26 cellular contexts compared by ENCODE assay signal in the genomic region with DNA sequence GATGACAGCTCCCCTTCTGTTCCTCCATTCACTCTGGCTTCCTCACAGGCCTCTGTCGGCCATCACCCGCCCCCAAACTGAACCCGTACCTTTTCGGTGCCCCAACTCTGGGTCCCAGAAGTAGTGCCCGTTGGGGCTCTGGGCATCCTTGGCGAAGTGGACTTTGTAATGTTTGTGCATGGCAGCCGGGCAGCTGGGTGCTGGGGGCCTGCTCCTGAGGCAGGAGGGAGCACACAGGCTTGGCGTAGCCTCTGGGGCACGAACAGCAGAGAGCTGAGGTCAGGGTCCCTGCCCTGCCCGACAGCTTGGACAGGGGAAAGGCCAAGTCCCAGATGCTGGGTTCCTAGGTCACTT. TPM values are rescaled to one million over a fixed set of nuclear protein-coding genes. Genes with fewer than 3 reads are reported as not detected.
"Had no signal": no experiment of that assay in that cellular context is flagged by ENCODE, and none has a peak within 500 bp of the region (broad histone marks: within the 10 kb centered on the region; RNA-seq: fewer than 3 reads in every experiment).

No MANE protein-coding gene starts in this region.

- H3K27ac Mint-ChIP-seq: activated B cell treated with CpG ODN at 0.5 μM for 24 hours; activated CD8-positive, alpha-beta T cell treated with anti-CD3 and anti-CD28 coated beads for 36 hours; activated naive CD8-positive, alpha-beta T cell treated with anti-CD3 and anti-CD28 coated beads for 36 hours; activated T-cell treated with anti-CD3 and anti-CD28 coated beads, Interleukin-2, amount 50 U/mL, for 72 hours; memory B cell; T-helper 1 cell treated with Interleukin-12 subunit alpha and Interleukin-12 subunit beta and Interleukin-4 antibody, amounts not matched to agents 30 μg/mL and 1 μg/mL, for 36 hours had no signal

- H3K9me3 ChIP-seq: heart left ventricle, spleen, tibial nerve had no signal

- H3K27ac ChIP-seq: brain microvascular endothelial cell, coronary artery, dorsolateral prefrontal cortex, heart left ventricle, spleen, tibial nerve had no signal

- H3K36me3 Mint-ChIP-seq: activated naive CD8-positive, alpha-beta T cell treated with anti-CD3 and anti-CD28 coated beads for 36 hours; memory B cell had no signal

- ATAC-seq: activated CD8-positive, alpha-beta T cell treated with anti-CD3 and anti-CD28 coated beads for 36 hours; activated T-cell treated with anti-CD3 and anti-CD28 coated beads, Interleukin-2, amount 50 U/mL, for 72 hours; esophagus mucosa; heart left ventricle; naive thymus-derived CD8-positive, alpha-beta T cell; right cardiac atrium had no signal

- H3K4me3 ChIP-seq: coronary artery, dorsolateral prefrontal cortex, heart left ventricle, spleen, tibial nerve had no signal

- DNase-seq: activated B cell treated with CpG ODN at 0.5 μM for 24 hours; activated CD4-positive, alpha-beta T cell treated with anti-CD3 and anti-CD28 coated beads, Interleukin-2, amount 50 U/mL, for 1 hour; activated CD8-positive, alpha-beta T cell treated with anti-CD3 and anti-CD28 coated beads for 36 hours; activated effector memory CD4-positive, alpha-beta T cell treated with Interleukin-2 at 50 U/mL for 16 hours; activated naive CD4-positive, alpha-beta T cell treated with Interleukin-2 at 50 U/mL for 16 hours; activated naive CD8-positive, alpha-beta T cell treated with anti-CD3 and anti-CD28 coated beads for 36 hours; activated T-cell treated with anti-CD3 and anti-CD28 coated beads, Interleukin-2, amount 50 U/mL, for 72 hours; brain microvascular endothelial cell; dorsolateral prefrontal cortex; foreskin fibroblast; midbrain; naive thymus-derived CD8-positive, alpha-beta T cell; occipital lobe; right cardiac atrium; spleen; stimulated activated naive CD4-positive, alpha-beta T cell treated with Interleukin-2 at 50 U/mL for 16 hours; T1000 had no signal

- FAIRE-seq: astrocyte had no signal

- H3K4me3 Mint-ChIP-seq: activated B cell treated with CpG ODN at 0.5 μM for 24 hours; activated CD8-positive, alpha-beta T cell treated with anti-CD3 and anti-CD28 coated beads for 36 hours; activated naive CD8-positive, alpha-beta T cell treated with anti-CD3 and anti-CD28 coated beads for 36 hours; activated T-cell treated with anti-CD3 and anti-CD28 coated beads, Interleukin-2, amount 50 U/mL, for 72 hours; memory B cell; naive thymus-derived CD8-positive, alpha-beta T cell; T-helper 1 cell treated with Interleukin-12 subunit alpha and Interleukin-12 subunit beta and Interleukin-4 antibody, amounts not matched to agents 30 μg/mL and 1 μg/mL, for 36 hours had no signal

- H3K36me3 ChIP-seq: brain microvascular endothelial cell, heart left ventricle, spleen, tibial nerve had no signal

- H3K9me3 Mint-ChIP-seq: activated B cell treated with CpG ODN at 0.5 μM for 24 hours; activated CD8-positive, alpha-beta T cell treated with anti-CD3 and anti-CD28 coated beads for 36 hours; activated naive CD8-positive, alpha-beta T cell treated with anti-CD3 and anti-CD28 coated beads for 36 hours; activated T-cell treated with anti-CD3 and anti-CD28 coated beads, Interleukin-2, amount 50 U/mL, for 72 hours; memory B cell; naive thymus-derived CD8-positive, alpha-beta T cell; neural crest cell; T-helper 1 cell treated with Interleukin-12 subunit alpha and Interleukin-12 subunit beta and Interleukin-4 antibody, amounts not matched to agents 30 μg/mL and 1 μg/mL, for 36 hours had no signal

RNA-seq across cellular contexts. Expression of a gene that starts 0.8 kb away (rescaled TPM):
- total RNA-seq: astrocyte, cardiac septum had no signal
